21 cellular contexts compared by ENCODE assay signal in the genomic region with DNA sequence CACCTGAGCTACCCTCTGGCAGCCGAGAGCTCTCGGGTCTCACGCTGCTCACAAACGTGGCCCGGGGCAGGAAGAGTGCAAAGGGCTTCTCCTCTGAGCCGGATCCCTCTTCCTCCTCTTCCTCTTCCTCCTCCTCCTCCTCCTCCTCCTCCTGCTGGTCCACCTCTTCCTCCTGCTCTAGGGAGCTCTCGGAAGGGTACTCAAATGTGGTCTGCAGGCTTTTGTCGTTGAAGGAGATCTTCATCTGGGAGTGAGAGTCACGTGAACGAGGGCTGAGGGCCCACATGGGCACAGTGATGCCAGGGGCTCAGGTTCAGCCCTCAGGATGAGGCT.
"Had no signal": no experiment of that assay in that cellular context is flagged by ENCODE, and none has a peak within 500 bp of the region (broad histone marks: within the 10 kb centered on the region; RNA-seq: fewer than 3 reads in every experiment).

No MANE protein-coding gene starts in this region.

- H3K9me3 ChIP-seq: ascending aorta, esophagus muscularis mucosa, gastroesophageal sphincter, heart left ventricle, psoas muscle, thoracic aorta had no signal

- H3K27me3 ChIP-seq: ascending aorta, esophagus muscularis mucosa, gastroesophageal sphincter, heart left ventricle had no signal

- H3K4me3 ChIP-seq: ascending aorta, esophagus muscularis mucosa, gastroesophageal sphincter, heart left ventricle, psoas muscle, smooth muscle cell, thoracic aorta had no signal

- ATAC-seq: activated CD8-positive, alpha-beta memory T cell treated with anti-CD3 and anti-CD28 coated beads, Interleukin-2, amount 10 ng/mL, durations not matched to agents 7 days and 5 days; activated naive CD8-positive, alpha-beta T cell treated with anti-CD3 and anti-CD28 coated beads, Interleukin-2, amount 50 U/mL, for 24 hours; gastroesophageal sphincter; heart left ventricle; naive thymus-derived CD4-positive, alpha-beta T cell; psoas muscle; sciatic nerve; stimulated activated naive CD8-positive, alpha-beta T cell treated with anti-CD3 and anti-CD28 coated beads, Interleukin-15, amount 100 ng/mL, for 72 hours had no signal

- H3K27ac ChIP-seq: ascending aorta, psoas muscle, thoracic aorta had no signal

- DNase-seq: activated CD4-positive, alpha-beta memory T cell treated with anti-CD3 and anti-CD28 coated beads, Interleukin-2, amount 10 ng/mL, durations not matched to agents 7 days and 5 days; activated CD4-positive, alpha-beta T cell treated with anti-CD3 and anti-CD28 coated beads for 48 hours; activated CD4-positive, CD25-positive, alpha-beta regulatory T cell; activated CD8-positive, alpha-beta memory T cell treated with anti-CD3 and anti-CD28 coated beads, Interleukin-2, amount 10 ng/mL, durations not matched to agents 7 days and 5 days; activated naive CD8-positive, alpha-beta T cell treated with anti-CD3 and anti-CD28 coated beads, Interleukin-2, amount 50 U/mL, for 24 hours; effector memory CD4-positive, alpha-beta T cell; heart left ventricle; immature natural killer cell; mesendoderm; naive thymus-derived CD4-positive, alpha-beta T cell; psoas muscle; stimulated activated CD4-positive, alpha-beta T cell treated with anti-CD3 and anti-CD28 coated beads, Interleukin-4, amount 100 ng/mL, for 1 hour; stimulated activated naive CD8-positive, alpha-beta T cell treated with anti-CD3 and anti-CD28 coated beads, Interleukin-15, amount 100 ng/mL, for 72 hours; T-helper 1 cell; T-helper 9 cell had no signal
